9 cellular contexts compared by ENCODE assay signal in genomic region chr16:1311212-1311737, GRCh38. TPM values are rescaled to one million over a fixed set of nuclear protein-coding genes. Genes with fewer than 3 reads are reported as not detected.
A peak's percentile ranks its signal among the peaks of the same experiment; 100 is the strongest.
DNase-seq lines count a peak whose midpoint lies in the region; ATAC-seq and TF ChIP-seq lines count a peak whose summit lies in the region.
"Had no signal": no experiment of that assay in that cellular context is flagged by ENCODE, and none has a peak within 500 bp of the region (broad histone marks: within the 10 kb centered on the region; RNA-seq: fewer than 3 reads in every experiment).

No MANE protein-coding gene starts in this region.

- peaks cover 19% of the 10 kb centered on the region for H3K4me1 ChIP-seq in SJSA1 (replicated peaks)
- peaks cover 37% of the 10 kb centered on the region for H3K4me1 ChIP-seq in psoas muscle

- in situ Hi-C loops in KBM-7 (cut with MboI; ENCODE audit: low pct_unique_long_range_greater_than_20kb, low sequenced_read_pairs), result no loop called here

- H3K27ac ChIP-seq in SJSA1 (no peak overlapping the region), psoas muscle (peak overlapping the region; percentile 68)

- ATAC-seq in psoas muscle, result no peak
- ATAC-seq in HG03565 (IDR thresholded peaks at IDR 0.05; ENCODE audit: unreplicated experiment), result no peak
- ATAC-seq in GM19463 (IDR thresholded peaks at IDR 0.05; ENCODE audit: unreplicated experiment), result no peak

- intact Hi-C loops in psoas muscle (cut with DNase I), result no loop called here

- H3K9me3 ChIP-seq in SJSA1 (replicated peaks), result no peaks in the 10 kb centered on the region
- no peaks in the 10 kb centered on the region for H3K9me3 ChIP-seq in psoas muscle

- no peak for DNase-seq in SJSA1 (ENCODE audit: low read depth in 1 of 2, low spot score in 2 of 2)
- DNase-seq in fibroblast of peridontal ligament (ENCODE audit: extremely low read depth), result peak; percentile 4
- DNase-seq in psoas muscle, result no peak
- no peak for DNase-seq in KBM-7
- DNase-seq in DMS153 treated with DMSO at 0.1 percent for 48 hours (lab: John Stamatoyannopoulos, UW; ENCODE audit: unreplicated experiment), result no peak

- H3K27me3 ChIP-seq in SJSA1 (replicated peaks) (no peaks in the 10 kb centered on the region), psoas muscle (ENCODE audit: insufficient read depth in 3 of 3, low read length in 2 of 3) (no peaks in the 10 kb centered on the region)

- peaks cover 62% of the 10 kb centered on the region for H3K36me3 ChIP-seq in SJSA1
- peaks cover 4 to 25% of the 10 kb centered on the region in 2 donors for H3K36me3 ChIP-seq in psoas muscle (ENCODE audit: insufficient read depth in 1 of 2, low read depth in 1 of 2)

- H3K4me3 ChIP-seq in GM08714 (ENCODE audit: low read length) (peak overlapping the region; percentile 83), SJSA1 (peak overlapping the region; percentile 83), psoas muscle (peak overlapping the region; percentile 90)

- WGBS in psoas muscle, 3 donors, result 15 to 21% (median 19%) methylated on average over 13 of the region's 13 CpGs

- no peak for TF ChIP-seq CTCF in psoas muscle (IDR thresholded peaks at IDR 0.05)

RNA-seq across cellular contexts. Expression of gene UBE2I, which starts 1.8 kb away (rescaled TPM):
- 45.2 and 77.4 TPM in 2 replicates for total RNA-seq in SJSA1 (2014; rRNA removed; shearing (Covaris generic))
- 10 to 100 TPM; 46.2 to 71.7 (median 56.0) TPM for total RNA-seq in psoas muscle
- polyA plus RNA-seq in psoas muscle, result 100 to 1,000 TPM in 1 of 3 donors, 10 to 100 TPM in 2; 49.8 to 101 (median 55.6) TPM

RNA-seq across cellular contexts. Expression of gene BAIAP3, which starts 22.2 kb away (rescaled TPM):
- total RNA-seq in SJSA1 (2014; rRNA removed; shearing (Covaris generic)), result 1.2 and 3.1 TPM in 2 replicates
- total RNA-seq in psoas muscle, result 1 to 10 TPM in 3 of 4 donors, under 1 TPM in 1; 0.38 to 3.5 (median 1.9) TPM
- 1 to 10 TPM in 1 of 3 donors, under 1 TPM in 2; 0.62 to 1.1 (median 0.79) TPM for polyA plus RNA-seq in psoas muscle

RNA-seq across cellular contexts. Expression of gene TSR3, which starts 40.4 kb away (rescaled TPM):
- total RNA-seq in SJSA1 (2014; rRNA removed; shearing (Covaris generic)), result 110 and 166 TPM in 2 replicates
- 10 to 100 TPM; 40.0 to 55.3 (median 43.2) TPM for total RNA-seq in psoas muscle
- polyA plus RNA-seq in psoas muscle, result 100 to 1,000 TPM in 2 of 3 donors, 10 to 100 TPM in 1; 55.1 to 109 (median 107) TPM

RNA-seq across cellular contexts. Expression of gene GNPTG, which starts 40.5 kb away (rescaled TPM):
- total RNA-seq in SJSA1 (2014; rRNA removed; shearing (Covaris generic)), result 45.9 and 60.7 TPM in 2 replicates
- total RNA-seq in psoas muscle, result 10 to 100 TPM; 27.9 to 36.6 (median 32.5) TPM
- 10 to 100 TPM; 29.5 to 31.2 (median 30.7) TPM for polyA plus RNA-seq in psoas muscle

RNA-seq across cellular contexts. Expression of gene TPSD1, which starts 55.4 kb away (rescaled TPM):
- total RNA-seq in SJSA1 (2014; rRNA removed; shearing (Covaris generic)), result not detected in 2 replicates
- total RNA-seq in psoas muscle, result under 1 TPM in 1 of 4 donors, not detected in 3; 0.90 TPM
- polyA plus RNA-seq in psoas muscle, result under 1 TPM; 0.09 to 0.27 (median 0.10) TPM
- total RNA-seq: RPMI7951 had no signal
